24 cellular contexts compared by ENCODE assay signal in the genomic region with DNA sequence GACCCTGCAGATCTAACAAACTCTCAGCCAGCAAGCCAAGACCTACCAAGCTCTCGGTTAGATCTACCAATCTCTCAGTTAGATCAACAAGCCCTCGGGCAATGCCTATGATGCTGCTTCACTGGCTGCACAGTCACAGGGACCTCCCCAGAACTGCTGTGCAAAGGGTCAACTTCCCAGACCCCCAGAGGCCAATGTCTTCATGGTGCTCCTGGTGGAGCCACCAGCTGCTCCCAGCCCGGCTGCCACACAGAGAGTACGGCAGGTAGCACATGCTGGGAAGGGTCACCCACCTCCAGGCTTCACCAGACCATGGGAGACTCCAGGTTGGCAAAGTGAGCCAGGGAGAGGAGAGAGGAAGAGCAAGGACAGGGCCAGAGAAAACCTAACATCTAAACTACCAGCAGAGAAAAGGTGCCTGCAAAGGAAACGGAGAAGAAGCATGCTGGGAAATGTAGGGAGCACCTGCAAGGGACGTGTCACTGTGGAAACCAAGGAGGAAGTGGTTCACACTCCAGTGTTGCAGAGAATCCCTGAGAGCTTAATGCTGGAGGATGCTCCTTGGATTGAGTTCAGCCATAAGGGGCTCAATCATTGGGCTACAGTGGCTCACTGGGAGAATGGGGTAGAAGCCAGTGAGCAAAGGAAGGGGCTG. TPM values are rescaled to one million over a fixed set of nuclear protein-coding genes. Genes with fewer than 3 reads are reported as not detected.
DNase-seq lines count a peak whose midpoint lies in the region; ATAC-seq and TF ChIP-seq lines count a peak whose summit lies in the region.
"Had no signal": no experiment of that assay in that cellular context is flagged by ENCODE, and none has a peak within 500 bp of the region (broad histone marks: within the 10 kb centered on the region; RNA-seq: fewer than 3 reads in every experiment).

No MANE protein-coding gene starts in this region.

- TF ChIP-seq CTCF in right atrium auricular region (IDR thresholded peaks at IDR 0.05) (no peak), coronary artery (IDR thresholded peaks at IDR 0.05) (no peak), neural crest cell (conservative IDR thresholded peaks at IDR 0.05) (no peak)

- H3K27me3 ChIP-seq in right atrium auricular region (no peaks in the 10 kb centered on the region), right cardiac atrium (ENCODE audit: control insufficient read depth, insufficient read depth) (no peaks in the 10 kb centered on the region)
- H3K27me3 ChIP-seq: Peyer's patch had no signal

- H3K4me3 ChIP-seq in right atrium auricular region: no peak overlapping the region
- no peak overlapping the region for H3K4me3 ChIP-seq in right cardiac atrium (ENCODE audit: low read length)
- H3K4me3 ChIP-seq in coronary artery: no peak overlapping the region
- H3K4me3 ChIP-seq: Peyer's patch had no signal

- H3K9me3 ChIP-seq in right atrium auricular region (no peaks in the 10 kb centered on the region), right cardiac atrium (ENCODE audit: control insufficient read depth, low read length) (no peaks in the 10 kb centered on the region)
- H3K9me3 ChIP-seq: Peyer's patch had no signal

- H3K4me1 Mint-ChIP-seq in neural crest cell: no peaks in the 10 kb centered on the region

- intact Hi-C loops in right cardiac atrium (cut with DNase I): no loop called here

- H3K36me3 ChIP-seq in right atrium auricular region: no peaks in the 10 kb centered on the region
- H3K36me3 ChIP-seq: Peyer's patch had no signal

- H3K27me3 Mint-ChIP-seq in neural crest cell (ENCODE audit: low read depth): no peaks in the 10 kb centered on the region
- H3K27me3 Mint-ChIP-seq: CD8-positive, alpha-beta memory T cell had no signal

- H3K27ac Mint-ChIP-seq in neural crest cell (ENCODE audit: unreplicated experiment): peak overlapping the region; percentile 59
- H3K27ac Mint-ChIP-seq: CD8-positive, alpha-beta memory T cell; HFFc6 had no signal

- H3K27ac ChIP-seq in right atrium auricular region (no peak overlapping the region), right cardiac atrium (ENCODE audit: low read length) (no peak overlapping the region), coronary artery (peak overlapping the region in 1 of 2 donors; percentile 5)
- H3K27ac ChIP-seq: Peyer's patch had no signal

- DNase-seq in right atrium auricular region (ENCODE audit: low spot score) (peak; percentile 48), right cardiac atrium (no peak), coronary artery (ENCODE audit: low spot score) (peak; percentile 62), neural crest cell (ENCODE audit: low read depth, low spot score) (no peak), NCI-H2171 treated with DMSO at 0.1 percent for 48 hours (lab: John Stamatoyannopoulos, UW) (no peak), NCI-H128 (lab: John Stamatoyannopoulos, UW; ENCODE audit: unreplicated experiment) (no peak)
- DNase-seq: ACHN; C1 segment of cervical spinal cord; CD8-positive, alpha-beta memory T cell; DMS53; HFFc6; IMR-90; MM.1S; NCI-H1092; NCI-H1694; NCI-H2081 treated with DMSO at 0.1 percent for 48 hours; NCI-H510A; NCI-H748 treated with DMSO at 0.1 percent for 48 hours; NK-92 treated with Interleukin-12 subunit alpha and Interleukin-12 subunit beta, amount 100 ng/mL, for 24 hours; Peyer's patch had no signal

- no peaks in the 10 kb centered on the region for H3K9me3 Mint-ChIP-seq in neural crest cell
- H3K9me3 Mint-ChIP-seq: CD8-positive, alpha-beta memory T cell; HFFc6 had no signal

- ATAC-seq in right cardiac atrium: no peak
- no peak for ATAC-seq in GM21576 (IDR thresholded peaks at IDR 0.05; ENCODE audit: unreplicated experiment)
- ATAC-seq: Right ventricle myocardium inferior had no signal

- H3K4me1 ChIP-seq in right atrium auricular region: peaks cover 0 to 14% of the 10 kb centered on the region in 2 donors
- H3K4me1 ChIP-seq in right cardiac atrium (ENCODE audit: control insufficient read depth, insufficient read depth, low read length): no peaks in the 10 kb centered on the region
- H3K4me1 ChIP-seq: Peyer's patch had no signal

- H3K4me3 Mint-ChIP-seq in neural crest cell: no peak overlapping the region
- H3K4me3 Mint-ChIP-seq: CD8-positive, alpha-beta memory T cell; HFFc6 had no signal

- no peaks in the 10 kb centered on the region for H3K36me3 Mint-ChIP-seq in neural crest cell (ENCODE audit: low read depth)
- H3K36me3 Mint-ChIP-seq: CD8-positive, alpha-beta memory T cell had no signal

- 88% methylated on average over 6 of the region's 6 CpGs for WGBS in right cardiac atrium

RNA-seq across cellular contexts. Expression of gene GDF10, which starts 51.4 kb away (rescaled TPM):
- total RNA-seq in right atrium auricular region (1 to 10 TPM in 1 of 2 donors, under 1 TPM in 1; 0.63 to 1.9 TPM), right cardiac atrium (1 to 10 TPM; 1.8 to 4.3 (median 2.7) TPM), neural crest cell (2.9 and 3.2 TPM in 2 replicates)
- 2.2 TPM for polyA plus RNA-seq in right cardiac atrium
- total RNA-seq: HFFc6, IMR-90, LHCN-M2, SK-MEL-5 had no signal

Comparison
In these comparisons a context has a peak if more than half of its experiments do, and no peak if none do; other contexts are left out.
1. DNase-seq: peak in right atrium auricular region (single experiment) and coronary artery (single experiment); none in right cardiac atrium (0 of 3), neural crest cell (single experiment), NCI-H2171 treated with DMSO at 0.1 percent for 48 hours (single experiment) and NCI-H128 (single experiment).